2 cellular contexts compared by ENCODE assay signal in genomic region chr19:16295071-16295470, GRCh38.
TF ChIP-seq lines count a peak whose summit lies in the region.

No MANE protein-coding gene starts in this region.

TF ChIP-seq in A549, 52 proteins besides CTCF, POLR2A, EP300 and RAD21 (continued from another document):
- no peak for TF ChIP-seq ZFP36 (IDR thresholded peaks at IDR 0.05; ENCODE audit: borderline replicate concordance, partially characterized antibody)
- no peak for TF ChIP-seq BCL3 (IDR thresholded peaks at IDR 0.05)
- no peak for TF ChIP-seq CHD4 (IDR thresholded peaks at IDR 0.05; ENCODE audit: borderline replicate concordance)
- no peak for TF ChIP-seq NFE2L2 (conservative IDR thresholded peaks at IDR 0.05; ENCODE audit: low read length)
- no peak for TF ChIP-seq SMC3 (IDR thresholded peaks at IDR 0.05)
- TF ChIP-seq HES2 (IDR thresholded peaks at IDR 0.05): no peak

TF ChIP-seq in IMR-90, 13 proteins besides CTCF, POLR2A, EP300 and RAD21 (continued from another document):
- TF ChIP-seq, protein P1, sequence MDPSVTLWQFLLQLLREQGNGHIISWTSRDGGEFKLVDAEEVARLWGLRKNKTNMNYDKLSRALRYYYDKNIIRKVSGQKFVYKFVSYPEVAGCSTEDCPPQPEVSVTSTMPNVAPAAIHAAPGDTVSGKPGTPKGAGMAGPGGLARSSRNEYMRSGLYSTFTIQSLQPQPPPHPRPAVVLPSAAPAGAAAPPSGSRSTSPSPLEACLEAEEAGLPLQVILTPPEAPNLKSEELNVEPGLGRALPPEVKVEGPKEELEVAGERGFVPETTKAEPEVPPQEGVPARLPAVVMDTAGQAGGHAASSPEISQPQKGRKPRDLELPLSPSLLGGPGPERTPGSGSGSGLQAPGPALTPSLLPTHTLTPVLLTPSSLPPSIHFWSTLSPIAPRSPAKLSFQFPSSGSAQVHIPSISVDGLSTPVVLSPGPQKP (IDR thresholded peaks at IDR 0.05; ENCODE audit: borderline replicate concordance, low read depth, low read length): no peak
- no peak for TF ChIP-seq RFX5 (IDR thresholded peaks at IDR 0.05; ENCODE audit: low read depth, low read length)
